ENCODE assay signal across 15 cellular contexts in the genomic region with DNA sequence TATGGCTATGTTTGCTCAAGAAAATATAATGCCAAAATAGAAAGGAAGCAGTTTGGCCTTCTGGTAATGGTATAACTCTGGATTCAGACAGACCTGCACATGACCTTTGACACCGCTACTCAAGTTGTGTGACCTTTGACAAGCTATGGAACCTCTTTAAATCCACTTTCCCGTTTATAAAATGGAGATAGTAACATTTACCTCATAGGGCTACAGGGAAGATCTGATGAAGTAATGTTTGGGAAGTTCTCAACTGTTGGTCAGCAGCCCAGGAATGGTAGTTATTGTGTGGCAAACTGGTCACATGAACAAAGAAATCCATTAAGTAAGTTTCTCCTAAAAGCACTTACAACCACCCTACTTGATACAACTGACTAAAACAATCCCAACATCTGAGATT.
DNase-seq lines count a peak whose midpoint lies in the region; TF ChIP-seq lines count a peak whose summit lies in the region.
"Had no signal": no experiment of that assay in that cellular context is flagged by ENCODE, and none has a peak within 500 bp of the region (broad histone marks: within the 10 kb centered on the region; RNA-seq: fewer than 3 reads in every experiment).

No MANE protein-coding gene starts in this region.

- 51 to 55% methylated on average over 2 of the region's 2 CpGs for WGBS in esophagus squamous epithelium, 2 donors
- WGBS in transverse colon (ENCODE audit: low coverage in 1 of 2), 2 donors: 49 to 67% methylated on average over 2 of the region's 2 CpGs

- peak; percentile 58 for DNase-seq in M059J (ENCODE audit: low read depth)
- no peak for DNase-seq in esophagus squamous epithelium (lab: John Stamatoyannopoulos, UW)
- no peak for DNase-seq in transverse colon
- no peak for DNase-seq in COR-L47 (lab: John Stamatoyannopoulos, UW)
- DNase-seq in NCI-H146 (lab: John Stamatoyannopoulos, UW): no peak
- DNase-seq in effector CD8-positive, alpha-beta T cell (lab: John Stamatoyannopoulos, UW): no peak
- DNase-seq in NCI-H1092 treated with DMSO at 0.1 percent for 48 hours (lab: John Stamatoyannopoulos, UW): no peak
- DNase-seq: activated CD4-positive, alpha-beta T cell treated with anti-CD3 and anti-CD28 coated beads, Interleukin-2, amount 50 U/mL, for 48 hours; activated naive CD8-positive, alpha-beta T cell treated with anti-CD3 and anti-CD28 coated beads, Interleukin-2, amount 50 U/mL, for 24 hours; naive B cell; NCI-H510A treated with DMSO at 0.1 percent for 48 hours; stimulated activated CD4-positive, alpha-beta T cell treated with anti-CD3 and anti-CD28 coated beads, Interleukin-2, amount 100 ng/mL, for 48 hours; testis had no signal

- TF ChIP-seq CTCF in esophagus squamous epithelium (IDR thresholded peaks at IDR 0.05) (no peak), transverse colon (IDR thresholded peaks at IDR 0.05) (no peak)

- H3K36me3 ChIP-seq in esophagus squamous epithelium (no peaks in the 10 kb centered on the region), mucosa of rectum (ENCODE audit: control insufficient read depth in 2 of 2, insufficient read depth in 2 of 2, low read length in 2 of 2) (no peaks in the 10 kb centered on the region), transverse colon (no peaks in the 10 kb centered on the region)

- in situ Hi-C loops in transverse colon (cut with MboI; ENCODE audit: low pct_ligation_motif_present in 1 of 4, low pct_unique_long_range_greater_than_20kb in 1 of 4, low sequenced_read_pairs in 3 of 4): no loop called here

- TF ChIP-seq POLR2A in esophagus squamous epithelium (IDR thresholded peaks at IDR 0.05): no peak
- no peak for TF ChIP-seq POLR2A in transverse colon (IDR thresholded peaks at IDR 0.05)

- no peak for TF ChIP-seq EP300 in transverse colon (IDR thresholded peaks at IDR 0.05; ENCODE audit: low read depth)

- no peak overlapping the region for H3K9ac ChIP-seq in mucosa of rectum (ENCODE audit: low read depth in 1 of 2, low read length in 2 of 2)
- H3K9ac ChIP-seq: KMS-11 had no signal

- intact Hi-C loops in esophagus squamous epithelium (cut with DNase I) (no loop called here), transverse colon (cut with DNase I; ENCODE audit: low total_unique reads) (no loop called here)

- peak overlapping the region; percentile 83 to 94 (median 92) for H3K27ac ChIP-seq in esophagus squamous epithelium
- peak overlapping the region; percentile 42 to 56 for H3K27ac ChIP-seq in mucosa of rectum (ENCODE audit: low read depth in 2 of 2, low read length in 2 of 2)
- H3K27ac ChIP-seq in transverse colon: peak overlapping the region; percentile 74 to 84 (median 81)
- H3K27ac ChIP-seq: KMS-11, testis had no signal

- H3K27me3 ChIP-seq in esophagus squamous epithelium (no peaks in the 10 kb centered on the region), mucosa of rectum (ENCODE audit: control insufficient read depth in 2 of 2, insufficient read depth in 2 of 2, low read length in 2 of 2) (no peaks in the 10 kb centered on the region), transverse colon (no peaks in the 10 kb centered on the region)
- H3K27me3 ChIP-seq: testis had no signal

- H3K4me3 ChIP-seq in esophagus squamous epithelium (no peak overlapping the region), mucosa of rectum (ENCODE audit: low read length in 2 of 2) (no peak overlapping the region), transverse colon (no peak overlapping the region)
- H3K4me3 ChIP-seq: testis had no signal

- H3K4me1 ChIP-seq in esophagus squamous epithelium (peaks cover 17 to 72% (median 60%) of the 10 kb centered on the region in 3 donors), mucosa of rectum (ENCODE audit: control insufficient read depth in 2 of 2, insufficient read depth in 2 of 2, low read length in 2 of 2) (peaks cover 0 to 7% of the 10 kb centered on the region in 2 donors), transverse colon (peaks cover 8 to 37% (median 20%) of the 10 kb centered on the region in 4 donors)

- H3K9me3 ChIP-seq in esophagus squamous epithelium: no peaks in the 10 kb centered on the region
- no peaks in the 10 kb centered on the region for H3K9me3 ChIP-seq in mucosa of rectum (ENCODE audit: control insufficient read depth in 2 of 2, low read length in 2 of 2)
- H3K9me3 ChIP-seq in transverse colon: no peaks in the 10 kb centered on the region
- H3K9me3 ChIP-seq: testis had no signal
